ENCODE assay signal across 8 cellular contexts in the genomic region with DNA sequence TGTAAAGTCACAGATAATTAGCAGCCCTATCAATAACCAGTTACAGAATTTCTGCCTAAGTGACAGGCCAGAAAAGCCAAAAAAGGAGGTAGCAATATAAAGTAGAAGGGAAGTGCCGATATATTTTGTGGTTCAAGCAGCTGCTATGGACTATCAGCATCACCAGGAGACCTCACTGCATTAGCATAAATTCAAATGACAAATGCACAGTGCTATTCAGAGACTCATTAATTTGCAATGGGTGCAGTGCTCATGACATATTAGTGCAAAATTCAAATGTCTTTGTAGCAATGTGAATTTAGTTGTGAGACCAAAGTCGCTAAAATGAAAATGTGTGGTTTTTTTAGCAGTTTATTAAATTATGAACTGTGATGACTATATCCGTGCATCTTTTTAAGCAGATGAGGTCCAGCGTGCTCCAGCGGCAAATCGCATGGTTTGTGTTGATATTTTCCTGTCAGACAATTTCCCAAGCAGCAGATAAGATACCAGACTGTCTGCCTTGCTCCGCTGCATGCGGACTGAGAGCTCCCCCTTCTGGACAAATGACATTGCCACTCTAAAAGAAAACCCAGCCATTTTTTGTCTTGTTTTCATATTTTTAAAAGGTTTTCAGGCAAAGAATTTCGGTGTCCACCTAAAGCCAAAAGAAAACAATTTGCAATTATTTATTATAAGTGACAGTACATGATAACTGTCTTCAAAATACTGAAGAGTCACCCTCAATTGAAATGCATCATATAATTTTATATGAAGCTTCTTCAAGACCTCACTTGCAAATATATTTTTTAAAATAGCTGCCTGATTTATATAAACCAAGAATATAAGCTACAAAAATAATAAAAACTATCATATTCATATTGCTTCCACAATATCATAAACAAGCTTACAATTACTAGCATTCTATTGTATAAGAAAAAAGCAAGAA.
A peak's percentile ranks its signal among the peaks of the same experiment; 100 is the strongest.
DNase-seq lines count a peak whose midpoint lies in the region; ATAC-seq and TF ChIP-seq lines count a peak whose summit lies in the region.

No MANE protein-coding gene starts in this region.

- no peak for TF ChIP-seq EP300 in esophagus muscularis mucosa (IDR thresholded peaks at IDR 0.05)

- peak; percentile 61 for DNase-seq in AG08396 (ENCODE audit: low spot score)
- DNase-seq in NCI-H748 (lab: John Stamatoyannopoulos, UW; ENCODE audit: unreplicated experiment) = peak; percentile 82
- peak; percentile 67 for DNase-seq in activated CD8-positive, alpha-beta memory T cell treated with anti-CD3 and anti-CD28 coated beads for 24 hours
- no peak for DNase-seq in esophagus muscularis mucosa (ENCODE audit: extremely low spot score)
- peak; percentile 34 for DNase-seq in natural killer cell
- DNase-seq in stromal cell of bone marrow (ENCODE audit: low read depth) = peak; percentile 31

- no peaks in the 10 kb centered on the region for H3K9me3 ChIP-seq in esophagus muscularis mucosa

- intact Hi-C loops in esophagus muscularis mucosa (cut with DNase I) (loop anchor here (5.0 kb wide), 1 partner anchor 1538 kb away; no protein-coding TSS in a partner anchor), natural killer cell (cut with micrococcal nuclease) (loop anchor here (1.0 kb wide), 1 partner anchor 1536 kb away; no protein-coding TSS in a partner anchor)

- ATAC-seq in GM18511 (IDR thresholded peaks at IDR 0.05; ENCODE audit: unreplicated experiment) = peak; percentile 88
- ATAC-seq in HG03432 (IDR thresholded peaks at IDR 0.05; ENCODE audit: unreplicated experiment) = peak; percentile 80
- peak; percentile 46 to 76 (median 66) for ATAC-seq in natural killer cell

- peak; percentile 74 to 98 (median 86) for TF ChIP-seq CTCF in esophagus muscularis mucosa (IDR thresholded peaks at IDR 0.05)
- peak; percentile 95 for TF ChIP-seq CTCF in natural killer cell (IDR thresholded peaks at IDR 0.05)

- no peak overlapping the region for H3K27ac ChIP-seq in esophagus muscularis mucosa (replicated peaks in 1 of 4)

- no peak overlapping the region for H3K27ac Mint-ChIP-seq in natural killer cell

- H3K36me3 Mint-ChIP-seq in natural killer cell = no peaks in the 10 kb centered on the region

- H3K4me3 ChIP-seq in esophagus muscularis mucosa = no peak overlapping the region

- H3K9me3 Mint-ChIP-seq in natural killer cell = no peaks in the 10 kb centered on the region

- H3K4me1 Mint-ChIP-seq in natural killer cell = no peaks in the 10 kb centered on the region

- H3K27me3 Mint-ChIP-seq in natural killer cell (ENCODE audit: low read depth in 2 of 2) = peaks cover 0 to 11% of the 10 kb centered on the region in 2 donors

- TF ChIP-seq POLR2A in esophagus muscularis mucosa (IDR thresholded peaks at IDR 0.05; ENCODE audit: low read depth) = no peak

- no peaks in the 10 kb centered on the region for H3K27me3 ChIP-seq in esophagus muscularis mucosa

- peaks cover 0 to 5% (median 2%) of the 10 kb centered on the region in 4 donors for H3K4me1 ChIP-seq in esophagus muscularis mucosa

- WGBS in esophagus muscularis mucosa = 20% methylated on average over 9 of the region's 9 CpGs

- H3K4me3 Mint-ChIP-seq in natural killer cell = no peak overlapping the region

- no peaks in the 10 kb centered on the region for H3K36me3 ChIP-seq in esophagus muscularis mucosa
